In genomic region chr15:46329876-46330275, GRCh38 we compare ENCODE assay signal across 39 cellular contexts.
"Had no signal": no experiment of that assay in that cellular context is flagged by ENCODE, and none has a peak within 500 bp of the region (broad histone marks: within the 10 kb centered on the region; RNA-seq: fewer than 3 reads in every experiment).

No MANE protein-coding gene starts in this region.

- H3K4me1 ChIP-seq: adrenal gland, ascending aorta, body of pancreas, breast epithelium had no signal

- H3K9me3 ChIP-seq: adrenal gland, ascending aorta, body of pancreas, breast epithelium had no signal

- H3K27me3 ChIP-seq: adrenal gland, ascending aorta, body of pancreas, brain microvascular endothelial cell, breast epithelium, cardiac muscle cell had no signal

- H3K4me3 ChIP-seq: adrenal gland, ascending aorta, body of pancreas, breast epithelium, cardiac muscle cell had no signal

- ATAC-seq: activated naive CD4-positive, alpha-beta T cell treated with anti-CD3 and anti-CD28 coated beads, Interleukin-2, amount 50 U/mL, for 72 hours; activated naive CD8-positive, alpha-beta T cell treated with anti-CD3 and anti-CD28 coated beads, Interleukin-2, amount 50 U/mL, for 24 hours; activated T-cell treated with anti-CD3 and anti-CD28 coated beads, Interleukin-2, amount 50 U/mL, for 4 hours; activated T-cell treated with anti-CD3 and anti-CD28 coated beads, Interleukin-2, amount 50 U/mL, for 72 hours; activated T-helper 17 cell treated with anti-CD3 and anti-CD28 coated beads, Interleukin-2, amount 50 U/mL, for 72 hours; body of pancreas had no signal

- FAIRE-seq: astrocyte, bronchial epithelial cell had no signal

- H3K27me3 Mint-ChIP-seq: activated naive CD4-positive, alpha-beta T cell treated with anti-CD3 and anti-CD28 coated beads, Interleukin-2, amount 10 ng/mL, durations not matched to agents 7 days and 5 days; activated naive CD4-positive, alpha-beta T cell treated with anti-CD3 and anti-CD28 coated beads, Interleukin-2, amount 50 U/mL, for 24 hours; activated naive CD8-positive, alpha-beta T cell treated with anti-CD3 and anti-CD28 coated beads for 36 hours; activated naive CD8-positive, alpha-beta T cell treated with anti-CD3 and anti-CD28 coated beads, Interleukin-2, amount 10 ng/mL, durations not matched to agents 7 days and 5 days; activated T-cell treated with anti-CD3 and anti-CD28 coated beads, Interleukin-2, amount 50 U/mL, for 24 hours; central memory CD8-positive, alpha-beta T cell had no signal

- H3K4me3 Mint-ChIP-seq: activated naive CD4-positive, alpha-beta T cell treated with anti-CD3 and anti-CD28 coated beads for 36 hours; activated naive CD4-positive, alpha-beta T cell treated with anti-CD3 and anti-CD28 coated beads, Interleukin-2, amount 10 ng/mL, durations not matched to agents 7 days and 5 days; activated naive CD4-positive, alpha-beta T cell treated with anti-CD3 and anti-CD28 coated beads, Interleukin-2, amount 50 U/mL, for 24 hours; activated naive CD8-positive, alpha-beta T cell; activated naive CD8-positive, alpha-beta T cell treated with anti-CD3 and anti-CD28 coated beads for 36 hours; activated naive CD8-positive, alpha-beta T cell treated with anti-CD3 and anti-CD28 coated beads, Interleukin-2, amount 10 ng/mL, durations not matched to agents 7 days and 5 days; activated naive CD8-positive, alpha-beta T cell treated with anti-CD3 and anti-CD28 coated beads, Interleukin-2, amount 50 U/mL, for 24 hours; activated T-cell treated with anti-CD3 and anti-CD28 coated beads, Interleukin-2, amount 50 U/mL, for 24 hours; activated T-cell treated with anti-CD3 and anti-CD28 coated beads, Interleukin-2, amount 50 U/mL, for 4 hours; activated T-cell treated with anti-CD3 and anti-CD28 coated beads, Interleukin-2, amount 50 U/mL, for 72 hours; activated T-helper 1 cell treated with anti-CD3 and anti-CD28 coated beads, Interleukin-12 subunit alpha, Interleukin-12 subunit beta, Interleukin-2, Interleukin-4 antibody, amounts not matched to agents 30 ng/mL and 10 ng/mL and 1 ng/mL, durations not matched to agents 14 hours and 24 hours and 36 hours; activated T-helper 17 cell treated with anti-CD3 and anti-CD28 coated beads, Interleukin-2, amount 50 U/mL, for 72 hours; brain; central memory CD8-positive, alpha-beta T cell had no signal

- H3K27ac Mint-ChIP-seq: activated naive CD4-positive, alpha-beta T cell treated with anti-CD3 and anti-CD28 coated beads for 36 hours; activated naive CD4-positive, alpha-beta T cell treated with anti-CD3 and anti-CD28 coated beads, Interleukin-2, amount 10 ng/mL, durations not matched to agents 7 days and 5 days; activated naive CD4-positive, alpha-beta T cell treated with anti-CD3 and anti-CD28 coated beads, Interleukin-2, amount 50 U/mL, for 24 hours; activated naive CD4-positive, alpha-beta T cell treated with anti-CD3 and anti-CD28 coated beads, Interleukin-2, amount 50 U/mL, for 72 hours; activated naive CD8-positive, alpha-beta T cell; activated naive CD8-positive, alpha-beta T cell treated with anti-CD3 and anti-CD28 coated beads for 36 hours; activated naive CD8-positive, alpha-beta T cell treated with anti-CD3 and anti-CD28 coated beads, Interleukin-2, amount 10 ng/mL, durations not matched to agents 7 days and 5 days; activated naive CD8-positive, alpha-beta T cell treated with anti-CD3 and anti-CD28 coated beads, Interleukin-2, amount 50 U/mL, for 24 hours; activated T-cell treated with anti-CD3 and anti-CD28 coated beads, Interleukin-2, amount 50 U/mL, for 24 hours; activated T-cell treated with anti-CD3 and anti-CD28 coated beads, Interleukin-2, amount 50 U/mL, for 72 hours; activated T-helper 1 cell treated with anti-CD3 and anti-CD28 coated beads, Interleukin-12 subunit alpha, Interleukin-12 subunit beta, Interleukin-2, Interleukin-4 antibody, amounts not matched to agents 30 ng/mL and 10 ng/mL and 1 ng/mL, durations not matched to agents 14 hours and 24 hours and 36 hours; activated T-helper 17 cell treated with anti-CD3 and anti-CD28 coated beads, Interleukin-2, amount 50 U/mL, for 72 hours; activated T-helper 2 cell treated with anti-CD3 and anti-CD28 coated beads, Interferon-gamma antibody, Interleukin-2, Interleukin-4, amounts not matched to agents 10 μg/mL and 5 μg/mL and 100 μg/mL, durations not matched to agents 14 hours and 24 hours and 36 hours; brain had no signal

- H3K36me3 Mint-ChIP-seq: activated naive CD4-positive, alpha-beta T cell treated with anti-CD3 and anti-CD28 coated beads, Interleukin-2, amount 10 ng/mL, durations not matched to agents 7 days and 5 days; activated naive CD4-positive, alpha-beta T cell treated with anti-CD3 and anti-CD28 coated beads, Interleukin-2, amount 50 U/mL, for 24 hours; activated naive CD4-positive, alpha-beta T cell treated with anti-CD3 and anti-CD28 coated beads, Interleukin-2, amount 50 U/mL, for 72 hours; activated naive CD8-positive, alpha-beta T cell; activated naive CD8-positive, alpha-beta T cell treated with anti-CD3 and anti-CD28 coated beads for 36 hours; activated naive CD8-positive, alpha-beta T cell treated with anti-CD3 and anti-CD28 coated beads, Interleukin-2, amount 10 ng/mL, durations not matched to agents 7 days and 5 days; brain had no signal

- H3K4me1 Mint-ChIP-seq: activated naive CD4-positive, alpha-beta T cell treated with anti-CD3 and anti-CD28 coated beads, Interleukin-2, amount 10 ng/mL, durations not matched to agents 7 days and 5 days; activated naive CD4-positive, alpha-beta T cell treated with anti-CD3 and anti-CD28 coated beads, Interleukin-2, amount 50 U/mL, for 24 hours; activated naive CD8-positive, alpha-beta T cell treated with anti-CD3 and anti-CD28 coated beads for 36 hours; activated naive CD8-positive, alpha-beta T cell treated with anti-CD3 and anti-CD28 coated beads, Interleukin-2, amount 10 ng/mL, durations not matched to agents 7 days and 5 days; activated naive CD8-positive, alpha-beta T cell treated with anti-CD3 and anti-CD28 coated beads, Interleukin-2, amount 50 U/mL, for 24 hours; activated T-helper 17 cell treated with anti-CD3 and anti-CD28 coated beads, Interleukin-2, amount 50 U/mL, for 72 hours; brain; central memory CD8-positive, alpha-beta T cell had no signal

- DNase-seq: activated effector memory CD4-positive, alpha-beta T cell treated with anti-CD3 and anti-CD28 coated beads, Interleukin-2, amount 50 U/mL, for 16 hours; activated effector memory CD4-positive, alpha-beta T cell treated with Interleukin-2 at 50 U/mL for 16 hours; activated gamma-delta T cell; activated gamma-delta T cell treated with Interleukin-2 at 50 U/mL for 16 hours; activated naive CD4-positive, alpha-beta T cell; activated naive CD4-positive, alpha-beta T cell treated with anti-CD3 and anti-CD28 coated beads for 36 hours; activated naive CD4-positive, alpha-beta T cell treated with anti-CD3 and anti-CD28 coated beads, Interleukin-2, amount 10 ng/mL, durations not matched to agents 7 days and 5 days; activated naive CD4-positive, alpha-beta T cell treated with anti-CD3 and anti-CD28 coated beads, Interleukin-2, amount 50 U/mL, for 16 hours; activated naive CD4-positive, alpha-beta T cell treated with Interleukin-2 at 50 U/mL for 16 hours; activated naive CD8-positive, alpha-beta T cell treated with anti-CD3 and anti-CD28 coated beads for 36 hours; activated naive CD8-positive, alpha-beta T cell treated with anti-CD3 and anti-CD28 coated beads, Interleukin-2, amount 10 ng/mL, durations not matched to agents 7 days and 5 days; activated naive CD8-positive, alpha-beta T cell treated with anti-CD3 and anti-CD28 coated beads, Interleukin-2, amount 50 U/mL, for 24 hours; activated T-cell treated with anti-CD3 and anti-CD28 coated beads, Interleukin-2, amount 50 U/mL, for 24 hours; activated T-cell treated with anti-CD3 and anti-CD28 coated beads, Interleukin-2, amount 50 U/mL, for 4 hours; activated T-cell treated with anti-CD3 and anti-CD28 coated beads, Interleukin-2, amount 50 U/mL, for 48 hours; activated T-cell treated with anti-CD3 and anti-CD28 coated beads, Interleukin-2, amount 50 U/mL, for 72 hours; adrenal gland; amniotic stem cell; amygdala; anterior cingulate cortex; aorta; body of pancreas; brain microvascular endothelial cell; caudate nucleus; central memory CD4-positive, alpha-beta T cell; cerebellar nuclear complex had no signal

- H3K9me3 Mint-ChIP-seq: activated naive CD4-positive, alpha-beta T cell treated with anti-CD3 and anti-CD28 coated beads for 36 hours; activated naive CD4-positive, alpha-beta T cell treated with anti-CD3 and anti-CD28 coated beads, Interleukin-2, amount 10 ng/mL, durations not matched to agents 7 days and 5 days; activated naive CD4-positive, alpha-beta T cell treated with anti-CD3 and anti-CD28 coated beads, Interleukin-2, amount 50 U/mL, for 24 hours; activated naive CD8-positive, alpha-beta T cell treated with anti-CD3 and anti-CD28 coated beads for 36 hours; activated naive CD8-positive, alpha-beta T cell treated with anti-CD3 and anti-CD28 coated beads, Interleukin-2, amount 50 U/mL, for 24 hours; activated T-cell treated with anti-CD3 and anti-CD28 coated beads, Interleukin-2, amount 50 U/mL, for 24 hours; activated T-cell treated with anti-CD3 and anti-CD28 coated beads, Interleukin-2, amount 50 U/mL, for 72 hours; activated T-helper 1 cell treated with anti-CD3 and anti-CD28 coated beads, Interleukin-12 subunit alpha, Interleukin-12 subunit beta, Interleukin-2, Interleukin-4 antibody, amounts not matched to agents 30 ng/mL and 10 ng/mL and 1 ng/mL, durations not matched to agents 14 hours and 24 hours and 36 hours; activated T-helper 17 cell treated with anti-CD3 and anti-CD28 coated beads, Interleukin-2, amount 50 U/mL, for 72 hours; brain had no signal

- H3K36me3 ChIP-seq: adrenal gland, ascending aorta, brain microvascular endothelial cell, breast epithelium, cardiac muscle cell had no signal

- H3K27ac ChIP-seq: adrenal gland, ascending aorta, body of pancreas, brain microvascular endothelial cell, breast epithelium, cardiac muscle cell had no signal
